In the genomic region with DNA sequence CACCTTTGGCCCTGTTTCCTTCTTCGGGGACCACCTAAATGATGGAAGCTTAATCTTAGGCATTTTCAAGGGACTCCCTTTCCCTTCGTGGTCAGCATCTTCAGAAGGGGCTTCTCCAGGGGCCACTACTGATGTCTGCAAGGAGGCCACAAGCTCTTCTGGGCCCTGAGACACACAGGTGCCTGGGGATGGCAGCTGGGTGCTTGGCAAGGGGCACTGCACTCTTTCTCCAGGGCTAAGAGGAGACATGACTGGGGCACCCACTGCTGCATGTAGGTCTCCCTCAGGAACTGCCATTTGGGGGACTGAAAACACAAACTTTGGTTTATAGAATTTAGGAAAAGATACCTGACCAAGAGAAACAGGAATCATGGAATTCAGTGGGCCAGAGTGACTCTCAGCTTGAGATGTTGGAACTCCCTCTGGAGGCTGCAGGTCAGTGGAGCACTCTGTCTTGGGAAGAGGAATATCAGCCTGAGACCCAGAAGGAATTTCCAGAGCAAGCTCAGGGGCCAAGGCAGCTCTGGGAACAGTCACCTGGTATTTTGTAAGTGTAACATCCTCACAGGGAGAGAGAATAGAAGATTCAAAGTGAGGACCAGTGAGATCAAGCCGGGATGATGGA, we compare ENCODE assay signal across 12 cellular contexts. TPM values are rescaled to one million over a fixed set of nuclear protein-coding genes. Genes with fewer than 3 reads are reported as not detected.
DNase-seq lines count a peak whose midpoint lies in the region; ATAC-seq, FAIRE-seq and TF ChIP-seq lines count a peak whose summit lies in the region.
"Had no signal": no experiment of that assay in that cellular context is flagged by ENCODE, and none has a peak within 500 bp of the region (broad histone marks: within the 10 kb centered on the region; RNA-seq: fewer than 3 reads in every experiment).

No MANE protein-coding gene starts in this region.

- no peaks in the 10 kb centered on the region for H4K20me1 ChIP-seq in keratinocyte (ENCODE audit: control insufficient read depth, extremely low read depth, insufficient read depth, low read length)

- peaks cover 2% of the 10 kb centered on the region for H3K9me1 ChIP-seq in keratinocyte (ENCODE audit: control insufficient read depth, extremely low read depth, insufficient read depth, low read length)

- no peak overlapping the region for H2AFZ ChIP-seq in keratinocyte (ENCODE audit: control insufficient read depth, low read length)

- H3K9ac ChIP-seq in keratinocyte (ENCODE audit: control insufficient read depth, extremely low read depth, insufficient read depth, low read length) = no peak overlapping the region

- no peak for DNase-seq in AG09309 (ENCODE audit: low read depth)
- DNase-seq in GM10248 (ENCODE audit: extremely low spot score) = no peak
- peak; percentile 52 for DNase-seq in SK-MEL-5 (ENCODE audit: low read depth, low spot score)
- no peak for DNase-seq in keratinocyte (ENCODE audit: low read depth, low spot score)
- no peak for DNase-seq in GOT3 (lab: John Stamatoyannopoulos, UW)
- no peak for DNase-seq in HCEC 1CT
- no peak for DNase-seq in NCI-H1694 treated with DMSO at 0.1 percent for 48 hours (lab: John Stamatoyannopoulos, UW)
- DNase-seq: hippocampal formation, NCI-H446 treated with DMSO at 0.1 percent for 48 hours had no signal

- in situ Hi-C loops in SK-MEL-5 (cut with HindIII; ENCODE audit: low pct_unique_long_range_greater_than_20kb, low sequenced_read_pairs) = no loop called here

- dilution Hi-C loops in keratinocyte (cut with MboI; ENCODE audit: extremely low pct_ligation_motif_present, low sequenced_read_pairs) = no loop called here

- TF ChIP-seq CTCF in AG09309 (IDR thresholded peaks at IDR 0.05; ENCODE audit: control insufficient read depth, insufficient read depth, low read depth, low read length, missing control alignments) = peak; percentile 23
- TF ChIP-seq CTCF in GM10248 (IDR thresholded peaks at IDR 0.05; ENCODE audit: control extremely low read depth, extremely low read depth, low read depth, missing control alignments) = peak; percentile 5
- TF ChIP-seq CTCF in keratinocyte (optimal IDR thresholded peaks at IDR 0.05 in 1 of 3, IDR thresholded peaks at IDR 0.05 in 1 of 3, conservative IDR thresholded peaks at IDR 0.05 in 1 of 3; ENCODE audit: extremely low read depth in 1 of 3, insufficient read depth in 2 of 3, low read length in 3 of 3) = no peak

- CTCF ChIA-PET in GM10248 (lab: Yijun Ruan, JAX) = interaction anchor here (1.9 to 2.4 kb wide), 2 partner anchors 45 to 115 kb away, joined by 4 to 10 read pairs; no protein-coding TSS in a partner anchor

- no peak overlapping the region for H3K4me2 ChIP-seq in keratinocyte (ENCODE audit: control insufficient read depth, extremely low read depth, insufficient read depth, low read depth, low read length)

- H3K4me1 ChIP-seq in keratinocyte (ENCODE audit: control insufficient read depth, extremely low read depth, insufficient read depth, low read length) = no peaks in the 10 kb centered on the region

- peaks cover 27 to 36% of the 10 kb centered on the region in 2 experiments for H3K36me3 ChIP-seq in keratinocyte (ENCODE audit: control insufficient read depth in 2 of 2, extremely low read depth in 1 of 2, insufficient read depth in 2 of 2, low read length in 2 of 2)

- peak; percentile 41 for FAIRE-seq in keratinocyte (lab: Jason Lieb, UNC)
- FAIRE-seq: endometrium, GM19239 had no signal

- H3K4me3 ChIP-seq in AG09309 (ENCODE audit: control insufficient read depth, low read depth, low read length) = no peak overlapping the region
- no peak overlapping the region for H3K4me3 ChIP-seq in keratinocyte (ENCODE audit: control insufficient read depth in 2 of 3, extremely low read depth in 1 of 3, insufficient read depth in 2 of 3, low read depth in 1 of 3, low read length in 3 of 3)

- no peaks in the 10 kb centered on the region for H3K9me3 ChIP-seq in keratinocyte (ENCODE audit: control insufficient read depth, low read depth, low read length)

- ATAC-seq in HG02970 (IDR thresholded peaks at IDR 0.05; ENCODE audit: low FRiP score, unreplicated experiment) = no peak

- no peaks in the 10 kb centered on the region for H3K27me3 ChIP-seq in keratinocyte (ENCODE audit: control insufficient read depth, extremely low read depth, insufficient read depth, low read length)

- H3K27ac ChIP-seq in keratinocyte (ENCODE audit: control insufficient read depth, insufficient read depth, low read length) = no peak overlapping the region

- no peaks in the 10 kb centered on the region for H3K79me2 ChIP-seq in keratinocyte (ENCODE audit: control insufficient read depth, insufficient read depth, low read length)

- POLR2A ChIA-PET in GM10248 (lab: Yijun Ruan, JAX) = no interaction called here

RNA-seq across cellular contexts. Expression of a gene that starts 16.0 kb away (rescaled TPM):
- total RNA-seq in SK-MEL-5 (2014; rRNA removed; shearing (Covaris generic)) = not detected in 2 replicates
- 1.0 TPM in 1 of 2 replicates, not detected in the other for polyA plus RNA-seq in SK-MEL-5 (2015; cell fraction: cytosol; rRNA removed)
- 0.09 and 0.11 TPM in 2 replicates for polyA plus RNA-seq in SK-MEL-5 (2015; cell fraction: nucleus; rRNA removed)
- polyA plus RNA-seq in keratinocyte = 0.01 TPM in 1 of 3 replicates, not detected in the others
- polyA plus RNA-seq in keratinocyte (2011; ENCODE audit: low read depth) = not detected
- polyA plus RNA-seq in keratinocyte (2011; cell fraction: cytosol; rRNA removed) = not detected in 2 replicates
- polyA plus RNA-seq in keratinocyte (2011; cell fraction: nucleus; rRNA removed) = not detected in 2 replicates
- polyA plus RNA-seq in keratinocyte (2012; ENCODE audit: low replicate concordance) = 0.87 TPM in 1 of 2 replicates, not detected in the other
- 0.07 TPM in 1 of 3 replicates, not detected in the others for polyA minus RNA-seq in keratinocyte
- not detected for polyA minus RNA-seq in keratinocyte (2011; cell fraction: cytosol; rRNA and poly(A)+ RNA removed)
- polyA minus RNA-seq in keratinocyte (2011; cell fraction: nucleus; rRNA and poly(A)+ RNA removed) = not detected in 2 replicates

RNA-seq across cellular contexts. Expression of a gene that starts 37.5 kb away (rescaled TPM):
- 12.3 and 13.3 TPM in 2 replicates for total RNA-seq in SK-MEL-5 (2014; rRNA removed; shearing (Covaris generic))
- polyA plus RNA-seq in SK-MEL-5 (2015; cell fraction: cytosol; rRNA removed) = 5.8 and 8.0 TPM in 2 replicates
- 97.1 and 159 TPM in 2 replicates for polyA plus RNA-seq in SK-MEL-5 (2015; cell fraction: nucleus; rRNA removed)
- 142 to 198 TPM (median 164 TPM) in 3 replicates for polyA plus RNA-seq in keratinocyte
- polyA plus RNA-seq in keratinocyte (2011; ENCODE audit: low read depth) = 725 TPM
- 78.9 and 92.5 TPM in 2 replicates for polyA plus RNA-seq in keratinocyte (2011; cell fraction: cytosol; rRNA removed)
- polyA plus RNA-seq in keratinocyte (2011; cell fraction: nucleus; rRNA removed) = 988 and 1,021 TPM in 2 replicates
- 289 and 443 TPM in 2 replicates for polyA plus RNA-seq in keratinocyte (2012; ENCODE audit: low replicate concordance)
- 622 to 721 TPM (median 625 TPM) in 3 replicates for polyA minus RNA-seq in keratinocyte
- 342 TPM for polyA minus RNA-seq in keratinocyte (2011; cell fraction: cytosol; rRNA and poly(A)+ RNA removed)
- 1,549 and 2,078 TPM in 2 replicates for polyA minus RNA-seq in keratinocyte (2011; cell fraction: nucleus; rRNA and poly(A)+ RNA removed)

RNA-seq across cellular contexts. Expression of a gene that starts 45.0 kb away (rescaled TPM):
- 11.8 and 13.6 TPM in 2 replicates for total RNA-seq in SK-MEL-5 (2014; rRNA removed; shearing (Covaris generic))
- polyA plus RNA-seq in SK-MEL-5 (2015; cell fraction: cytosol; rRNA removed) = 14.5 and 15.6 TPM in 2 replicates
- 62.7 and 72.5 TPM in 2 replicates for polyA plus RNA-seq in SK-MEL-5 (2015; cell fraction: nucleus; rRNA removed)
- 8.6 to 11.7 TPM (median 9.1 TPM) in 3 replicates for polyA plus RNA-seq in keratinocyte
- 3.3 TPM for polyA plus RNA-seq in keratinocyte (2011; ENCODE audit: low read depth)
- polyA plus RNA-seq in keratinocyte (2011; cell fraction: cytosol; rRNA removed) = 8.1 and 9.8 TPM in 2 replicates
- polyA plus RNA-seq in keratinocyte (2011; cell fraction: nucleus; rRNA removed) = 22.6 and 24.3 TPM in 2 replicates
- polyA plus RNA-seq in keratinocyte (2012; ENCODE audit: low replicate concordance) = 10.3 and 10.9 TPM in 2 replicates
- polyA minus RNA-seq in keratinocyte = 5.1 to 5.2 TPM (median 5.1 TPM) in 3 replicates
- 6.5 TPM for polyA minus RNA-seq in keratinocyte (2011; cell fraction: cytosol; rRNA and poly(A)+ RNA removed)
- 7.3 and 15.5 TPM in 2 replicates for polyA minus RNA-seq in keratinocyte (2011; cell fraction: nucleus; rRNA and poly(A)+ RNA removed)

Comparison
In these comparisons a context has a peak if more than half of its experiments do, and no peak if none do; other contexts are left out.
1. CTCF ChIP-seq: peak in AG09309 (single experiment) and GM10248 (single experiment); none in keratinocyte (0 of 3).